In genomic region chr12:50626026-50626425, GRCh38 we compare ENCODE assay signal across 17 cellular contexts.
DNase-seq lines count a peak whose midpoint lies in the region; ATAC-seq, FAIRE-seq and TF ChIP-seq lines count a peak whose summit lies in the region.
"Had no signal": no experiment of that assay in that cellular context is flagged by ENCODE, and none has a peak within 500 bp of the region (broad histone marks: within the 10 kb centered on the region; RNA-seq: fewer than 3 reads in every experiment).

No MANE protein-coding gene starts in this region.

- intact Hi-C loops in K562 (cut with micrococcal nuclease) (no loop called here), spleen (cut with DNase I; ENCODE audit: low total_unique reads) (no loop called here)

- no peak for TF ChIP-seq RAD21 in K562 (CRISPR knock-in tag; conservative IDR thresholded peaks at IDR 0.05 in 1 of 2, IDR thresholded peaks at IDR 0.05 in 1 of 2)

- H3K9me1 ChIP-seq in K562 (ENCODE audit: control insufficient read depth, insufficient read depth, low read length) = no peaks in the 10 kb centered on the region

- H3K36me3 ChIP-seq in K562 (ENCODE audit: control insufficient read depth, insufficient read depth, low read length) = peaks cover 31% of the 10 kb centered on the region; the same call in 2 of the 3 replicates
- H3K36me3 ChIP-seq in spleen = peaks cover 0 to 47% (median 15%) of the 10 kb centered on the region in 6 donors
- H3K36me3 ChIP-seq: uterus had no signal

- no peak for FAIRE-seq in K562 (lab: Jason Lieb, UNC)
- FAIRE-seq: HTR-8/SVneo, pancreas had no signal

- BruUV-seq in K562 (replicated peaks; lab: Mats Ljungman, UMichigan) = no TSS peak

- H3K4me1 ChIP-seq in K562 (replicated peaks in 1 of 2; ENCODE audit: control insufficient read depth in 2 of 2, insufficient read depth in 2 of 2, low read length in 2 of 2) (peaks cover 0 to 19% of the 10 kb centered on the region in 2 experiments; a peak in 3 of 5 replicates), spleen (peaks cover 29 to 75% (median 58%) of the 10 kb centered on the region in 6 donors)
- H3K4me1 ChIP-seq: uterus had no signal

- H3K36me3 Mint-ChIP-seq in activated naive CD8-positive, alpha-beta T cell treated with anti-CD3 and anti-CD28 coated beads, Interleukin-2, amount 10 ng/mL, durations not matched to agents 7 days and 5 days = peaks cover 28% of the 10 kb centered on the region
- H3K36me3 Mint-ChIP-seq in activated naive CD8-positive, alpha-beta T cell treated with anti-CD3 and anti-CD28 coated beads for 36 hours = peaks cover 30% of the 10 kb centered on the region

- no peaks in the 10 kb centered on the region for H4K20me1 ChIP-seq in K562 (replicated peaks; ENCODE audit: control insufficient read depth, insufficient read depth, low read length)

- CTCF ChIA-PET in K562 (lab: Yijun Ruan, JAX; ENCODE audit: low intra/inter-chr PET ratio) = no interaction called here

- no peaks in the 10 kb centered on the region for H3K27me3 Mint-ChIP-seq in activated naive CD8-positive, alpha-beta T cell treated with anti-CD3 and anti-CD28 coated beads, Interleukin-2, amount 10 ng/mL, durations not matched to agents 7 days and 5 days
- no peaks in the 10 kb centered on the region for H3K27me3 Mint-ChIP-seq in activated naive CD8-positive, alpha-beta T cell treated with anti-CD3 and anti-CD28 coated beads for 36 hours
- H3K27me3 Mint-ChIP-seq: central memory CD8-positive, alpha-beta T cell had no signal

- POLR2A ChIA-PET in activated naive CD8-positive, alpha-beta T cell treated with anti-CD3 and anti-CD28 coated beads, Interleukin-2, amount 10 ng/mL, durations not matched to agents 7 days and 5 days (lab: Charles Lee) = interaction anchor here (1.6 to 2.0 kb wide), 2 partner anchors 117 to 121 kb away, joined by 4 to 6 read pairs; partner anchors contain the start of gene DIP2B
- POLR2A ChIA-PET in K562 (lab: Yijun Ruan, JAX) = interaction anchor here (0.7 kb wide), 1 partner anchor 430 kb away, joined by 3 read pairs; no protein-coding TSS in a partner anchor

- H3K4me2 ChIP-seq in K562 (ENCODE audit: insufficient read depth, low read length) = no peak overlapping the region

- TF ChIP-seq EP300 in K562 (IDR thresholded peaks at IDR 0.05; ENCODE audit: low read length) = no peak

- no peak for TF ChIP-seq CTCF in K562 (IDR thresholded peaks at IDR 0.05 in 2 of 3, conservative IDR thresholded peaks at IDR 0.05 in 1 of 3; ENCODE audit: insufficient read depth in 2 of 3, low read depth in 1 of 3, low read length in 3 of 3)
- no peak for TF ChIP-seq CTCF in spleen (IDR thresholded peaks at IDR 0.05 in 8 of 11, conservative IDR thresholded peaks at IDR 0.05 in 3 of 11)

- WGBS in K562 (ENCODE audit: insufficient coverage, low coverage, missing lambda C conversion rate) = 62% methylated on average over 4 of the region's 5 CpGs
- WGBS in spleen, 5 donors = 43 to 57% (median 52%) methylated on average over 5 of the region's 5 CpGs

- H3K27ac Mint-ChIP-seq in activated naive CD8-positive, alpha-beta T cell treated with anti-CD3 and anti-CD28 coated beads, Interleukin-2, amount 10 ng/mL, durations not matched to agents 7 days and 5 days = peak overlapping the region; percentile 48
- no peak overlapping the region for H3K27ac Mint-ChIP-seq in activated naive CD8-positive, alpha-beta T cell treated with anti-CD3 and anti-CD28 coated beads for 36 hours

- H3K9me3 ChIP-seq in K562 (replicated peaks; ENCODE audit: control insufficient read depth, insufficient read depth, low read depth, low read length) (no peaks in the 10 kb centered on the region), spleen (no peaks in the 10 kb centered on the region)
- H3K9me3 ChIP-seq: pancreas, uterus had no signal

- no peak overlapping the region for H3K4me3 Mint-ChIP-seq in activated naive CD8-positive, alpha-beta T cell treated with anti-CD3 and anti-CD28 coated beads, Interleukin-2, amount 10 ng/mL, durations not matched to agents 7 days and 5 days
- H3K4me3 Mint-ChIP-seq in activated naive CD8-positive, alpha-beta T cell treated with anti-CD3 and anti-CD28 coated beads for 36 hours = no peak overlapping the region
- H3K4me3 Mint-ChIP-seq: central memory CD8-positive, alpha-beta T cell had no signal

- H3K9me3 Mint-ChIP-seq in activated naive CD8-positive, alpha-beta T cell treated with anti-CD3 and anti-CD28 coated beads, Interleukin-2, amount 10 ng/mL, durations not matched to agents 7 days and 5 days = no peaks in the 10 kb centered on the region
- H3K9me3 Mint-ChIP-seq in activated naive CD8-positive, alpha-beta T cell treated with anti-CD3 and anti-CD28 coated beads for 36 hours = no peaks in the 10 kb centered on the region
- H3K9me3 Mint-ChIP-seq: central memory CD8-positive, alpha-beta T cell had no signal

- in situ Hi-C loops in K562 (cut with MboI) = no loop called here

- no peak for DNase-seq in activated naive CD8-positive, alpha-beta T cell treated with anti-CD3 and anti-CD28 coated beads, Interleukin-2, amount 10 ng/mL, durations not matched to agents 7 days and 5 days
- no peak for DNase-seq in activated naive CD8-positive, alpha-beta T cell treated with anti-CD3 and anti-CD28 coated beads for 36 hours
- peak; percentile 79 for DNase-seq in NOMO-1 treated with dmso at 0.1 percent for 144 hours (lab: John Stamatoyannopoulos, UW; ENCODE audit: unreplicated experiment)
- no peak for DNase-seq in K562 (ENCODE audit: extremely low read depth in 1 of 4, low spot score in 3 of 4)
- no peak for DNase-seq in spleen
- DNase-seq in hypothalamus (lab: John Stamatoyannopoulos, UW) = no peak
- DNase-seq in DMS 273 (lab: John Stamatoyannopoulos, UW; ENCODE audit: unreplicated experiment) = no peak
- DNase-seq in amniotic stem cell (lab: John Stamatoyannopoulos, UW) = no peak
- DNase-seq: activated CD4-positive, alpha-beta T cell treated with anti-CD3 and anti-CD28 coated beads for 48 hours; hippocampal formation; mammary epithelial cell; NCI-H146; pancreas; SW 1271; uterus had no signal

- H3K4me1 Mint-ChIP-seq in activated naive CD8-positive, alpha-beta T cell treated with anti-CD3 and anti-CD28 coated beads, Interleukin-2, amount 10 ng/mL, durations not matched to agents 7 days and 5 days = peaks cover 30% of the 10 kb centered on the region
- H3K4me1 Mint-ChIP-seq in activated naive CD8-positive, alpha-beta T cell treated with anti-CD3 and anti-CD28 coated beads for 36 hours = peaks cover 35% of the 10 kb centered on the region

- H3K27me3 ChIP-seq in K562 (ENCODE audit: control insufficient read depth in 2 of 2, insufficient read depth in 2 of 2, low read length in 2 of 2) (no peaks in the 10 kb centered on the region), spleen (replicated peaks in 1 of 7) (no peaks in the 10 kb centered on the region)
- H3K27me3 ChIP-seq: pancreas, uterus had no signal

- no peak overlapping the region for H3K9ac ChIP-seq in K562 (ENCODE audit: insufficient read depth in 1 of 2, low read depth in 2 of 2, low read length in 2 of 2)

- H2AFZ ChIP-seq in K562 (ENCODE audit: low read depth, low read length) = no peak overlapping the region

- TF ChIP-seq POLR2A in K562 (conservative IDR thresholded peaks at IDR 0.05) (no peak), spleen (IDR thresholded peaks at IDR 0.05) (no peak)

- ATAC-seq in activated naive CD8-positive, alpha-beta T cell treated with anti-CD3 and anti-CD28 coated beads, Interleukin-2, amount 10 ng/mL, durations not matched to agents 7 days and 5 days (ENCODE audit: low read depth) = no peak
- ATAC-seq in K562 = no peak

- H3K79me2 ChIP-seq in K562 (ENCODE audit: control insufficient read depth, insufficient read depth, low read length) = peaks cover 16% of the 10 kb centered on the region

- no peak overlapping the region for H3K4me3 ChIP-seq in K562
- H3K4me3 ChIP-seq in spleen = no peak overlapping the region
- H3K4me3 ChIP-seq: pancreas, uterus had no signal

- H3K27ac ChIP-seq in K562 (ENCODE audit: extremely low read depth, low read depth, low read length) (peak overlapping the region; percentile 2; the same call in 2 of the 3 replicates), spleen (peak overlapping the region in 7 of 8 donors; percentile 22 to 70 (median 58))
- H3K27ac ChIP-seq: pancreas, uterus had no signal

TF ChIP-seq in K562, 482 proteins besides CTCF, POLR2A, EP300 and RAD21:
- TF ChIP-seq ARID1B (IDR thresholded peaks at IDR 0.05) (peak; percentile 24; the same call in 1 of the 2 replicates), MTA1 (IDR thresholded peaks at IDR 0.05; ENCODE audit: borderline replicate concordance) (peak; percentile 49; the same call in 1 of the 2 replicates), RBM39 (optimal IDR thresholded peaks at IDR 0.05; ENCODE audit: low read depth, low read length) (no peak), RCOR1 (IDR thresholded peaks at IDR 0.05; ENCODE audit: borderline replicate concordance in 1 of 2, low read depth in 2 of 2, low read length in 2 of 2) (peak in 1 of 2 experiments; percentile 16; a peak in 1 of 4 replicates), ETV6 (IDR thresholded peaks at IDR 0.05; ENCODE audit: borderline replicate concordance in 1 of 2, low read depth in 2 of 2, low read length in 1 of 2) (peak; percentile 81 to 95; a peak in 3 of 4 replicates), ETV6 (CRISPR knock-in tag; IDR thresholded peaks at IDR 0.05; ENCODE audit: borderline replicate concordance) (no peak), SPI1 (IDR thresholded peaks at IDR 0.05; ENCODE audit: borderline replicate concordance, low read depth, low read length) (peak; percentile 26; the same call in 1 of the 2 replicates), TAF15 (IDR thresholded peaks at IDR 0.05; ENCODE audit: low read depth, low read length) (no peak), GATAD2A (IDR thresholded peaks at IDR 0.05) (no peak), TGIF2 (CRISPR knock-in tag; IDR thresholded peaks at IDR 0.05) (no peak), TCF7L2 (IDR thresholded peaks at IDR 0.05; ENCODE audit: low read depth, low read length) (no peak), FOXM1 (IDR thresholded peaks at IDR 0.05; ENCODE audit: low read depth) (no peak), FOXM1 (CRISPR knock-in tag; IDR thresholded peaks at IDR 0.05; ENCODE audit: low read depth) (no peak), CTBP1 (IDR thresholded peaks at IDR 0.05; ENCODE audit: borderline replicate concordance) (peak; percentile 23; the same call in 1 of the 2 replicates), MAFK (IDR thresholded peaks at IDR 0.05; ENCODE audit: low read length) (0 out of 2 replicates have a peak, but pooled peaks have one; percentile 11), MYBL2 (IDR thresholded peaks at IDR 0.05; ENCODE audit: low read depth) (no peak), MYBL2 (CRISPR knock-in tag; IDR thresholded peaks at IDR 0.05; ENCODE audit: borderline replicate concordance) (no peak)
TF ChIP-seq in K562: peak in this region for 7.
